ENCODE assay signal across 9 cellular contexts in the genomic region with DNA sequence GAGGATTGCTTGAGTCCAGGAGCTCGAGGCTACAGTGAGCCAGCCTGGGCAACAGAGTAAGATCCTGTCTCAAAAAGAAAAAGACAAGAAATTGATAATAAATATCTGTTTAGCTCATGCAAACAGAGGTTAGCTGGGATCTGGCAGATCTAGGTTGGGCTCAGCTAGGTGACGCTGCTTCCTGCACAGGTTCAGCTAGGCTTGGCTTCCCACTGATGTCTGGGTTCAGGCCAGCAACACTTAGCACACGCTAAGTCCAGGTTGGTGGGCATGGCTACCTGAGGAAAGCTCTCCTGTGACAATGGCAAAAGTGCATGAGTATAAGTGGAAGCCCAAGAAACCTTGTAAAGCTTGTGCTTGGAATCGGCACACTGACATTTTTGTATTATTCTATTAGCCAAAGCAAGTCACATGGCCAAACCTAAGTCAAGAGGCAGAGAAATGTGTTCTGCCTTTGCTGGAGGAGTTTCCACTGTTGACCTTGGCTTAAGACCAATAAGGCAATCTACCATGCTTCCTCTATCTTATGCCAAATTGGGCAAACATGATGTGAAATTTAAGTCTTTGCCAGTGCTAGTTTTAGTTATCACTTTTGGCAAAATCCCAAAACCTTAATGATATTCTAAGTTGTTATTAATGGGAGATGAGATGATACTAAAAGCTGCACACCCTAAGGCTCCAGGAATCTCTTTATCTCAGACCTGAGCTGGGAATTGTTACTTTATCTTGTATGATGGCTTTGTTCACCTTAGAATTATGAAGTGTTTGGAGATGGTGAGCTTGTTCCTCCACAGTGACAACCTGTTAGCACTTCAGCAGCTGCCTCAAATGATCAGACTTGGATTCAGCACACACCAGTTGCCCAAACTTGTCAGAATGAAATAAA. TPM values are rescaled to one million over a fixed set of nuclear protein-coding genes. Genes with fewer than 3 reads are reported as not detected.
DNase-seq lines count a peak whose midpoint lies in the region; TF ChIP-seq lines count a peak whose summit lies in the region.
"Had no signal": no experiment of that assay in that cellular context is flagged by ENCODE, and none has a peak within 500 bp of the region (broad histone marks: within the 10 kb centered on the region; RNA-seq: fewer than 3 reads in every experiment).

No MANE protein-coding gene starts in this region.

- H3K4me3 ChIP-seq in thyroid gland (replicated peaks in 1 of 3) = no peak overlapping the region

- intact Hi-C loops in thyroid gland (cut with DNase I) = no loop called here

- peaks cover 25% of the 10 kb centered on the region for H3K27me3 Mint-ChIP-seq in activated T-cell treated with anti-CD3 and anti-CD28 coated beads, Interleukin-2, amount 50 U/mL, for 24 hours

- H3K27ac ChIP-seq in thyroid gland = peak overlapping the region; percentile 34 to 81 (median 70)

- no peak overlapping the region for H3K4me3 Mint-ChIP-seq in activated T-cell treated with anti-CD3 and anti-CD28 coated beads, Interleukin-2, amount 50 U/mL, for 24 hours

- H3K27me3 ChIP-seq in thyroid gland = no peaks in the 10 kb centered on the region

- H3K27ac Mint-ChIP-seq in activated T-cell treated with anti-CD3 and anti-CD28 coated beads, Interleukin-2, amount 50 U/mL, for 24 hours = no peak overlapping the region

- H3K4me1 Mint-ChIP-seq in activated T-cell treated with anti-CD3 and anti-CD28 coated beads, Interleukin-2, amount 50 U/mL, for 24 hours (ENCODE audit: low read depth) = no peaks in the 10 kb centered on the region

- no peak for TF ChIP-seq POLR2A in thyroid gland (IDR thresholded peaks at IDR 0.05)

- H3K9me3 ChIP-seq in thyroid gland = no peaks in the 10 kb centered on the region

- peaks cover 12 to 25% of the 10 kb centered on the region in 2 donors for H3K4me1 ChIP-seq in thyroid gland

- TF ChIP-seq CTCF in thyroid gland (IDR thresholded peaks at IDR 0.05) = peak in 2 of 6 experiments; percentile 16 to 21

- 36 to 42% methylated on average over 3 to 4 of the region's 4 CpGs for WGBS in thyroid gland, 2 donors

- H3K36me3 Mint-ChIP-seq in activated T-cell treated with anti-CD3 and anti-CD28 coated beads, Interleukin-2, amount 50 U/mL, for 24 hours (ENCODE audit: low read depth) = no peaks in the 10 kb centered on the region

- H3K36me3 ChIP-seq in thyroid gland = no peaks in the 10 kb centered on the region

- DNase-seq in NCI-H1092 (lab: John Stamatoyannopoulos, UW) (peak; percentile 91), RPMI8226 (peak; percentile 37), glomerular visceral epithelial cell (ENCODE audit: extremely low spot score) (peak; percentile 85), thyroid gland (peak; percentile 80), NCI-H524 treated with DMSO at 0.1 percent for 48 hours (lab: John Stamatoyannopoulos, UW) (no peak), SK-N-DZ (ENCODE audit: low spot score) (no peak)
- no peak for DNase-seq in activated T-cell treated with anti-CD3 and anti-CD28 coated beads, Interleukin-2, amount 50 U/mL, for 24 hours
- DNase-seq: activated CD4-positive, alpha-beta T cell treated with anti-CD3 and anti-CD28 coated beads for 48 hours; stimulated activated CD4-positive, alpha-beta T cell treated with anti-CD3 and anti-CD28 coated beads, Interleukin-4, amount 100 ng/mL, for 1 hour had no signal

- H3K9me3 Mint-ChIP-seq in activated T-cell treated with anti-CD3 and anti-CD28 coated beads, Interleukin-2, amount 50 U/mL, for 24 hours = no peaks in the 10 kb centered on the region

RNA-seq across cellular contexts. Expression of a gene that starts 49.0 kb away (rescaled TPM):
- total RNA-seq in thyroid gland = 10 to 100 TPM; 64.5 to 89.4 (median 77.5) TPM
- polyA plus RNA-seq in SK-N-DZ (2014; cell fraction: cytosol; rRNA removed) = not detected in 2 replicates
- polyA plus RNA-seq in SK-N-DZ (2014; cell fraction: nucleus; rRNA removed) = not detected in 2 replicates

Comparison
In these comparisons a context has a peak if more than half of its experiments do, and no peak if none do; other contexts are left out.
1. DNase-seq: peak in NCI-H1092 (single experiment), RPMI8226 (single experiment), glomerular visceral epithelial cell (single experiment) and thyroid gland (2 of 2); none in NCI-H524 treated with DMSO at 0.1 percent for 48 hours (single experiment), SK-N-DZ (single experiment) and activated T-cell treated with anti-CD3 and anti-CD28 coated beads, Interleukin-2, amount 50 U/mL, for 24 hours (single experiment).